In genomic region chr1:117268926-117269378, GRCh38 we compare ENCODE assay signal across 14 cellular contexts. TPM values are rescaled to one million over a fixed set of nuclear protein-coding genes. Genes with fewer than 3 reads are reported as not detected.
A peak's percentile ranks its signal among the peaks of the same experiment; 100 is the strongest.
DNase-seq lines count a peak whose midpoint lies in the region; ATAC-seq and TF ChIP-seq lines count a peak whose summit lies in the region.
"Had no signal": no experiment of that assay in that cellular context is flagged by ENCODE, and none has a peak within 500 bp of the region (broad histone marks: within the 10 kb centered on the region; RNA-seq: fewer than 3 reads in every experiment).

No MANE protein-coding gene starts in this region.

- no TSS peak for BruUV-seq in mammary epithelial cell (replicated peaks; lab: Mats Ljungman, UMichigan)

- H3K4me1 ChIP-seq in HUES48 (ENCODE audit: control insufficient read depth, insufficient read depth, low read length) (peaks cover 51% of the 10 kb centered on the region), mammary epithelial cell (ENCODE audit: insufficient read depth, low read length) (no peaks in the 10 kb centered on the region), left ventricle myocardium inferior (peaks cover 11% of the 10 kb centered on the region)

- CTCF ChIA-PET in mammary epithelial cell (lab: Charles Lee; ENCODE audit: low non-redundant PET), result no interaction called here

- intact Hi-C loops in mammary epithelial cell (cut with micrococcal nuclease) (no loop called here), sciatic nerve (cut with DNase I) (no loop called here), left ventricle myocardium inferior (cut with micrococcal nuclease) (no loop called here)

- peaks cover 10% of the 10 kb centered on the region for H3K9me3 ChIP-seq in HUES48 (ENCODE audit: control insufficient read depth, insufficient read depth, low read length)
- no peaks in the 10 kb centered on the region for H3K9me3 ChIP-seq in mammary epithelial cell (replicated peaks; ENCODE audit: insufficient read depth, low read length)
- H3K9me3 ChIP-seq in left ventricle myocardium inferior (replicated peaks), result peaks cover 16% of the 10 kb centered on the region
- H3K9me3 ChIP-seq: pancreas had no signal

- peak overlapping the region; percentile 94 for H3K27ac ChIP-seq in HUES48 (ENCODE audit: low read depth, low read length)
- H3K27ac ChIP-seq in mammary epithelial cell (ENCODE audit: insufficient read depth, low read depth, low read length), result no peak overlapping the region
- H3K27ac ChIP-seq in left ventricle myocardium inferior (replicated peaks), result no peak overlapping the region

- no peak overlapping the region for H2AFZ ChIP-seq in mammary epithelial cell (ENCODE audit: low read depth, low read length)

- H3K4me3 ChIP-seq in HUES48 (ENCODE audit: low read depth, low read length) (peak overlapping the region; percentile 43), mammary epithelial cell (replicated peaks in 1 of 3; ENCODE audit: insufficient read depth in 1 of 3, low read depth in 2 of 3, low read length in 3 of 3) (no peak overlapping the region), kidney epithelial cell (ENCODE audit: low read depth, low read length) (no peak overlapping the region), left ventricle myocardium inferior (no peak overlapping the region)
- H3K4me3 ChIP-seq: pancreas had no signal

- no peak overlapping the region for H3K4me2 ChIP-seq in mammary epithelial cell (ENCODE audit: insufficient read depth, low read depth, low read length)

- in situ Hi-C loops in mammary epithelial cell (cut with MboI; ENCODE audit: low sequenced_read_pairs in 2 of 2), result loop anchor here in 1 of 2 donors (25.0 kb wide), 1 partner anchor 132 kb away; no protein-coding TSS in a partner anchor

- peak; percentile 10 for DNase-seq in mammary epithelial cell
- DNase-seq in kidney epithelial cell (ENCODE audit: low read depth), result peak; percentile 35
- DNase-seq in sciatic nerve (ENCODE audit: low spot score), result no peak
- no peak for DNase-seq in stimulated activated CD4-positive, alpha-beta T cell treated with anti-CD3 and anti-CD28 coated beads, Interleukin-2, amount 100 ng/mL, for 48 hours
- no peak for DNase-seq in left ventricle myocardium inferior
- DNase-seq: activated CD4-positive, alpha-beta memory T cell treated with anti-CD3 and anti-CD28 coated beads, Interleukin-2, amount 10 ng/mL, durations not matched to agents 7 days and 5 days; amniotic stem cell; hypothalamus; NCI-H2171 treated with DMSO at 0.1 percent for 48 hours; pancreas had no signal

- dilution Hi-C loops in mammary epithelial cell (cut with HindIII; ENCODE audit: low sequenced_read_pairs), result no loop called here

- H4K20me1 ChIP-seq in mammary epithelial cell (ENCODE audit: insufficient read depth, low read length), result no peaks in the 10 kb centered on the region

- H3K9ac ChIP-seq in HUES48 (ENCODE audit: low read depth, low read length) (peak overlapping the region; percentile 69), mammary epithelial cell (ENCODE audit: insufficient read depth, low read length) (no peak overlapping the region)

- 38% methylated on average over 6 of the region's 6 CpGs for WGBS in mammary epithelial cell (ENCODE audit: low coverage, missing lambda C conversion rate)

- H3K36me3 ChIP-seq in HUES48 (ENCODE audit: control insufficient read depth, insufficient read depth, low read length) (no peaks in the 10 kb centered on the region), mammary epithelial cell (ENCODE audit: insufficient read depth, low read length) (no peaks in the 10 kb centered on the region), kidney epithelial cell (ENCODE audit: control insufficient read depth, insufficient read depth, low read length) (no peaks in the 10 kb centered on the region), left ventricle myocardium inferior (no peaks in the 10 kb centered on the region)
- H3K36me3 ChIP-seq: pancreas had no signal

- no peaks in the 10 kb centered on the region for H3K79me2 ChIP-seq in mammary epithelial cell (ENCODE audit: insufficient read depth, low read length)

- H3K27me3 ChIP-seq in HUES48 (ENCODE audit: control insufficient read depth, insufficient read depth, low read length) (no peaks in the 10 kb centered on the region), mammary epithelial cell (ENCODE audit: insufficient read depth, low read length) (no peaks in the 10 kb centered on the region), kidney epithelial cell (ENCODE audit: control insufficient read depth, insufficient read depth, low read length) (no peaks in the 10 kb centered on the region), left ventricle myocardium inferior (ENCODE audit: low read depth) (no peaks in the 10 kb centered on the region)
- H3K27me3 ChIP-seq: pancreas had no signal

- peak; percentile 59 for ATAC-seq in sciatic nerve
- no peak for ATAC-seq in HG03139 (IDR thresholded peaks at IDR 0.05; ENCODE audit: unreplicated experiment)
- ATAC-seq: activated T-helper 17 cell treated with anti-CD3 and anti-CD28 coated beads, Interleukin-2, amount 50 U/mL, for 72 hours had no signal

- no peak for TF ChIP-seq CTCF in mammary epithelial cell (conservative IDR thresholded peaks at IDR 0.05 in 1 of 2, IDR thresholded peaks at IDR 0.05 in 1 of 2; ENCODE audit: extremely low read depth in 1 of 2, insufficient read depth in 1 of 2, low read depth in 1 of 2, low read length in 2 of 2)
- TF ChIP-seq CTCF in kidney epithelial cell (IDR thresholded peaks at IDR 0.05; ENCODE audit: insufficient read depth, low read length, poor library complexity, severe bottlenecking), result no peak
- TF ChIP-seq CTCF in left ventricle myocardium inferior (IDR thresholded peaks at IDR 0.05; ENCODE audit: borderline replicate concordance), result no peak

RNA-seq across cellular contexts. Expression of gene VTCN1, which starts 58.2 kb away (rescaled TPM):
- 1 to 10 TPM in 1 of 2 donors, not detected in 1; 4.2 TPM for total RNA-seq in mammary epithelial cell
- polyA plus RNA-seq in mammary epithelial cell, result 0.18 TPM
- polyA minus RNA-seq in mammary epithelial cell, result 0.93 TPM
- total RNA-seq in kidney epithelial cell, result 0.29 and 1.3 TPM in 2 replicates
- total RNA-seq in sciatic nerve, result not detected
- total RNA-seq in left ventricle myocardium inferior, result not detected
- total RNA-seq: activated CD4-positive, alpha-beta memory T cell treated with anti-CD3 and anti-CD28 coated beads, Interleukin-2, amount 10 ng/mL, durations not matched to agents 7 days and 5 days; activated T-helper 17 cell treated with anti-CD3 and anti-CD28 coated beads, Interleukin-2, amount 50 U/mL, for 72 hours had no signal
- polyA plus RNA-seq: BJ had no signal

Comparison
In these comparisons a context has a peak if more than half of its experiments do, and no peak if none do; other contexts are left out.
1. DNase-seq: peak in mammary epithelial cell (single experiment) and kidney epithelial cell (single experiment); none in sciatic nerve (single experiment), stimulated activated CD4-positive, alpha-beta T cell treated with anti-CD3 and anti-CD28 coated beads, Interleukin-2, amount 100 ng/mL, for 48 hours (0 of 2) and left ventricle myocardium inferior (single experiment).